3 cellular contexts compared by ENCODE assay signal in genomic region chr16:59195242-59195641, GRCh38.
TF ChIP-seq lines count a peak whose summit lies in the region.

No MANE protein-coding gene starts in this region.

TF ChIP-seq in HepG2, 621 proteins besides CTCF, POLR2A, EP300 and RAD21 (continued from another document):
- TF ChIP-seq CREB3 (CRISPR knock-in tag; IDR thresholded peaks at IDR 0.05): no peak
- TF ChIP-seq KDM3A (CRISPR knock-in tag; IDR thresholded peaks at IDR 0.05; ENCODE audit: low read depth): no peak
- TF ChIP-seq SP140L (CRISPR knock-in tag; IDR thresholded peaks at IDR 0.05; ENCODE audit: borderline replicate concordance): no peak
- TF ChIP-seq SALL2 (CRISPR knock-in tag; IDR thresholded peaks at IDR 0.05): no peak
- no peak for TF ChIP-seq RAD51 (IDR thresholded peaks at IDR 0.05; ENCODE audit: borderline replicate concordance)
- TF ChIP-seq DMTF1 (CRISPR knock-in tag; IDR thresholded peaks at IDR 0.05): no peak
- no peak for TF ChIP-seq ZNF337 (CRISPR knock-in tag; IDR thresholded peaks at IDR 0.05; ENCODE audit: borderline replicate concordance, low read depth)
- TF ChIP-seq BATF2 (CRISPR knock-in tag; IDR thresholded peaks at IDR 0.05): no peak
- no peak for TF ChIP-seq ZNF263 (CRISPR knock-in tag; IDR thresholded peaks at IDR 0.05)

TF ChIP-seq in GM12878, 131 proteins besides CTCF, POLR2A, EP300 and RAD21:
- TF ChIP-seq RELB (IDR thresholded peaks at IDR 0.05; ENCODE audit: low read depth): no peak
- TF ChIP-seq ATF7 (IDR thresholded peaks at IDR 0.05; ENCODE audit: low read depth): peak; percentile 44
- no peak for TF ChIP-seq SIN3A (IDR thresholded peaks at IDR 0.05; ENCODE audit: low read depth, low read length)
- TF ChIP-seq ZBTB40 (IDR thresholded peaks at IDR 0.05; ENCODE audit: borderline replicate concordance): no peak
- TF ChIP-seq EZH2 (IDR thresholded peaks at IDR 0.05; ENCODE audit: borderline replicate concordance, control insufficient read depth, low read depth, low read length): no peak

TF ChIP-seq in liver, 16 proteins besides CTCF, POLR2A, EP300 and RAD21 (continued from another document):
- TF ChIP-seq YY1 (IDR thresholded peaks at IDR 0.05): no peak
- TF ChIP-seq TAF1 (conservative IDR thresholded peaks at IDR 0.05): no peak
